In the genomic region with DNA sequence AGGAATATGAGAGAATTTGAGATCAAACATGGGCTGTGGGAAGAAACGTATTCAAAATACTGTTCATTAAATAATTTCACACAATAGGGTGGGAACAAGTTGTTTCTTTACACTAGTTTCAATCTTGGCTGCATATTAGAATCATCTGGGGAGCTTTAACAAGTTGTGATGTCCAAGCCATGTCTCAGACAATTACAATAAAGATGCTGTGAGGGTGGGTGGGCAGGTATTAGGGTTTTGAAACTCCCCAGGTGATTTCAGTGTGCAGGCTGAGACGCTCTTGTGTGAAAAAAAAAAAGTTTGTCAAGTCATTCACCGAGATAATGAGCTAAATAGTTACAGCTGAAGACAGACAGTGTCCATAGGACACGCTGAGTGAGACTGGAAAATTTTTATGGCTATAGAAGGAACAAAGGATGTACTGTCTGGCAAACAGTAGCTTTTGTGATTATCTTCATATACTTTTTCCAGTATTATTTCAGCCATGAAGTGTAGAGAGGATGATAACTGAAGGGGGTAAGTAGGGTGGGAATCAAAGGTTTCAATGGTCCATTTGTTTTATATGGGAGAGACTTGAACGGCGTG, we compare ENCODE assay signal across 1 cellular context.
TF ChIP-seq lines count a peak whose summit lies in the region.

No MANE protein-coding gene starts in this region.

TF ChIP-seq in K562, 482 proteins besides CTCF, POLR2A, EP300 and RAD21:
- no peak for TF ChIP-seq BACH1 (tag; IDR thresholded peaks at IDR 0.05)
- TF ChIP-seq MAFG (tag; conservative IDR thresholded peaks at IDR 0.05): peak; percentile 64
- TF ChIP-seq ARNT (IDR thresholded peaks at IDR 0.05): no peak
- TF ChIP-seq NUFIP1 (IDR thresholded peaks at IDR 0.05; ENCODE audit: partially characterized antibody): no peak
- TF ChIP-seq C11orf30 (IDR thresholded peaks at IDR 0.05; ENCODE audit: low read depth): 0 out of 2 replicates have a peak, but pooled peaks have one; percentile 9
- TF ChIP-seq SUPT5H (IDR thresholded peaks at IDR 0.05): no peak
- TF ChIP-seq NFE2 (IDR thresholded peaks at IDR 0.05; ENCODE audit: low read depth): peak; percentile 22; the same call in 1 of the 2 replicates
- no peak for TF ChIP-seq RFX5 (IDR thresholded peaks at IDR 0.05; ENCODE audit: low read depth, low read length)
